In genomic region chr9:13621871-13622564, GRCh38 we compare ENCODE assay signal across 18 cellular contexts.
DNase-seq lines count a peak whose midpoint lies in the region; ATAC-seq lines count a peak whose summit lies in the region.
"Had no signal": no experiment of that assay in that cellular context is flagged by ENCODE, and none has a peak within 500 bp of the region (broad histone marks: within the 10 kb centered on the region; RNA-seq: fewer than 3 reads in every experiment).

No MANE protein-coding gene starts in this region.

- DNase-seq in NCI-H2081 (lab: John Stamatoyannopoulos, UW) (peak; percentile 12 to 39), NCI-H2081 treated with DMSO at 0.1 percent for 48 hours (lab: John Stamatoyannopoulos, UW) (no peak), COR-L47 (lab: John Stamatoyannopoulos, UW) (peak; percentile 17), NCI-H446 (lab: John Stamatoyannopoulos, UW) (peak; percentile 74 to 92), left ventricle myocardium superior (no peak), kidney glomerular epithelial cell (lab: John Stamatoyannopoulos, UW) (no peak)
- no peak for DNase-seq in activated effector memory CD4-positive, alpha-beta T cell treated with anti-CD3 and anti-CD28 coated beads, Interleukin-2, amount 50 U/mL, for 16 hours
- DNase-seq: CD8-positive, alpha-beta memory T cell; DMS79; Kasumi-1; MG63; NCI-H1417; NCI-H187 treated with DMSO at 0.1 percent for 48 hours; NCI-H2171 treated with DMSO at 0.1 percent for 48 hours; NCI-H510A; SHP77; SW 1271; T-helper 17 cell had no signal

- intact Hi-C loops in left ventricle myocardium superior (cut with micrococcal nuclease): no loop called here

- peak; percentile 85 for ATAC-seq in left ventricle myocardium superior
- ATAC-seq: T-helper 17 cell had no signal

Comparison
In these comparisons a context has a peak if more than half of its experiments do, and no peak if none do; other contexts are left out.
1. DNase-seq: peak in NCI-H2081 (2 of 2), COR-L47 (single experiment) and NCI-H446 (2 of 2); none in NCI-H2081 treated with DMSO at 0.1 percent for 48 hours (single experiment), left ventricle myocardium superior (single experiment), kidney glomerular epithelial cell (single experiment) and activated effector memory CD4-positive, alpha-beta T cell treated with anti-CD3 and anti-CD28 coated beads, Interleukin-2, amount 50 U/mL, for 16 hours (single experiment).